In genomic region chr21:40191616-40192015, GRCh38 we compare ENCODE assay signal across 30 cellular contexts.
"Had no signal": no experiment of that assay in that cellular context is flagged by ENCODE, and none has a peak within 500 bp of the region (broad histone marks: within the 10 kb centered on the region; RNA-seq: fewer than 3 reads in every experiment).

No MANE protein-coding gene starts in this region.

- H3K27me3 ChIP-seq: adrenal gland, ascending aorta, body of pancreas, brain microvascular endothelial cell, breast epithelium, cardiac muscle cell had no signal

- H3K4me3 ChIP-seq: adrenal gland, ascending aorta, body of pancreas, breast epithelium, cardiac muscle cell had no signal

- DNase-seq: activated effector memory CD4-positive, alpha-beta T cell treated with anti-CD3 and anti-CD28 coated beads, Interleukin-2, amount 50 U/mL, for 16 hours; activated effector memory CD4-positive, alpha-beta T cell treated with Interleukin-2 at 50 U/mL for 16 hours; activated gamma-delta T cell; activated gamma-delta T cell treated with Interleukin-2 at 50 U/mL for 16 hours; activated naive CD4-positive, alpha-beta T cell; activated naive CD4-positive, alpha-beta T cell treated with anti-CD3 and anti-CD28 coated beads for 36 hours; activated naive CD4-positive, alpha-beta T cell treated with anti-CD3 and anti-CD28 coated beads, Interleukin-2, amount 10 ng/mL, durations not matched to agents 7 days and 5 days; activated naive CD4-positive, alpha-beta T cell treated with anti-CD3 and anti-CD28 coated beads, Interleukin-2, amount 50 U/mL, for 16 hours; activated naive CD4-positive, alpha-beta T cell treated with Interleukin-2 at 50 U/mL for 16 hours; activated naive CD8-positive, alpha-beta T cell treated with anti-CD3 and anti-CD28 coated beads for 36 hours; activated naive CD8-positive, alpha-beta T cell treated with anti-CD3 and anti-CD28 coated beads, Interleukin-2, amount 10 ng/mL, durations not matched to agents 7 days and 5 days; activated naive CD8-positive, alpha-beta T cell treated with anti-CD3 and anti-CD28 coated beads, Interleukin-2, amount 50 U/mL, for 24 hours; activated T-cell treated with anti-CD3 and anti-CD28 coated beads, Interleukin-2, amount 50 U/mL, for 1 hour; activated T-cell treated with anti-CD3 and anti-CD28 coated beads, Interleukin-2, amount 50 U/mL, for 24 hours; activated T-cell treated with anti-CD3 and anti-CD28 coated beads, Interleukin-2, amount 50 U/mL, for 4 hours; activated T-cell treated with anti-CD3 and anti-CD28 coated beads, Interleukin-2, amount 50 U/mL, for 48 hours; activated T-cell treated with anti-CD3 and anti-CD28 coated beads, Interleukin-2, amount 50 U/mL, for 72 hours; amniotic stem cell; amygdala; anterior cingulate cortex; aorta; body of pancreas; brain microvascular endothelial cell; caudate nucleus; central memory CD4-positive, alpha-beta T cell; cerebellar nuclear complex had no signal

- H3K9me3 ChIP-seq: adrenal gland, ascending aorta, body of pancreas, breast epithelium had no signal

- H3K36me3 ChIP-seq: adrenal gland, ascending aorta, brain microvascular endothelial cell, breast epithelium, cardiac muscle cell had no signal

- H3K27ac ChIP-seq: adrenal gland, ascending aorta, body of pancreas, brain microvascular endothelial cell, breast epithelium, cardiac muscle cell had no signal

- H3K4me1 ChIP-seq: adrenal gland, ascending aorta, body of pancreas, breast epithelium had no signal
